ENCODE assay signal across 8 cellular contexts in the genomic region with DNA sequence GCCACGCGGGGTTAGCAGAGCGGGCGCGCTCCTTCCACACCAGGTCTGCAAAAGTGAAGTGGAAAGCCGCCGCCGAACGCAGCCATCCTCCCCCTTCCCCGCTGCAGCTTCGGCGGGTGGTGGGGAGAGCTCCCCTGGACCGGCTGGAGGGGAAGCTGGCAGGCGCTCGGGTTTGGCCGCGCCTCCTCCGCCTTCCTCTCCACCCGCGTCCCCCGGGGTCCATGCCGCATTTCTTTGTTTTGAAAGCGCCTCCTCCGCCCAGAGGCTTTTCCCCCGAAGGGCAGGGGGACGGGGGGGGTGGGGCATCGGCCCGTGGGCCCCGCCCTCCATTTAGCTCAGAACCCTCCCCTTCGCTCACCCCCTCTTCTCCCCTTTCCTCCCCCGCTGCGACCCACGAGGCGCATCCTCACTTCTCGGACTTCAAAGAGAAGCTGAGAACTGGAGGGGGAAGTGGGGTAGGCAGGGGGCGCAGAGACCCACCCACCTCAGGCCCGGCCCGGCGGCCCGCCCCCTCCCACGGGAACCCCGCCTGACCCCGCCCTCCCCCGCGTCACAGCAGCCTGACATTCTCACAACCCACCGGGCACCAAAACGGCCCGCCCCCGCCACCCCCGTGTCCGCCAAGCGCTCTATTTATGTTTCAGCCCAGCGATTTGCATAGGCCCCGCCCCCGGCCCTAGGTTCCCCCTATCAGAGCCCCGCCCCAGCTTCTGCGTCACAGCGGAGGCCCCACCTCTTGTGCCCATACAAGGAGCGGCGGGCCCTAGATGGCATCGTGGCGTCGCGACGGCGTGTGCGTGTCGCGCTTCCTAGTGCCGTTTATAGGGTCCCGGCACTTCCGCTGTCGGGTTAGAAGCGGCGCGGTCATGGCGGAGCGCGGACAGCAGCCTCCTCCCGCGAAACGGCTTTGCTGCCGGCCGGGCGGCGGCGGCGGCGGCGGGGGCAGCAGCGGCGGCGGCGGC. TPM values are rescaled to one million over a fixed set of nuclear protein-coding genes. Genes with fewer than 3 reads are reported as not detected.
DNase-seq lines count a peak whose midpoint lies in the region; ATAC-seq and TF ChIP-seq lines count a peak whose summit lies in the region.

A gene (plus strand): TSS at position 852 of the 962 bp plus-strand sequence. CDS start 15 bp downstream, at position 867.

- 1% methylated on average over 25 of the region's 94 CpGs; no CpG with 5 or more reads in 1 of the 2 donors for WGBS in esophagus squamous epithelium, 2 donors

- intact Hi-C loops in Panc1 (cut with micrococcal nuclease; ENCODE audit: unreplicated experiment) (loop anchor here (2.0 to 10.0 kb wide), 2 partner anchors 165 to 483 kb away; no protein-coding TSS in a partner anchor), esophagus squamous epithelium (cut with DNase I) (loop anchor here (5.0 to 10.0 kb wide), 2 partner anchors 83 to 169 kb away; a partner anchor contains a TSS)

- H3K4me3 ChIP-seq in Panc1 (ENCODE audit: low read depth in 2 of 2, low read length in 2 of 2) (peak within 1 kb of the TSS; percentile 76 to 84), esophagus squamous epithelium (peak within 1 kb of the TSS; percentile 94 to 99 (median 98))

- ATAC-seq in GM21717 (IDR thresholded peaks at IDR 0.05; ENCODE audit: unreplicated experiment) (peak; percentile 64), Panc1 (peak; percentile 88)

- no TSS peak for BruUV-seq in Panc1 (replicated peaks; lab: Mats Ljungman, UMichigan)

- no peaks in the 10 kb centered on the region; the same call in 1 of the 2 replicates for H3K36me3 ChIP-seq in Panc1 (ENCODE audit: control insufficient read depth, insufficient read depth, low read length)
- H3K36me3 ChIP-seq in esophagus squamous epithelium = no peaks in the 10 kb centered on the region

- CTCF ChIA-PET in Panc1 (lab: Charles Lee) = interaction anchor here (0.6 to 0.7 kb wide), 2 partner anchors 164 to 277 kb away, joined by 3 to 5 read pairs; no protein-coding TSS in a partner anchor

- H3K9me3 ChIP-seq in Panc1 (ENCODE audit: control insufficient read depth, insufficient read depth, low read depth, low read length) (no peaks in the 10 kb centered on the region), esophagus squamous epithelium (no peaks in the 10 kb centered on the region)

- H3K27me3 ChIP-seq in Panc1 (ENCODE audit: control insufficient read depth, insufficient read depth, low read length) (no peaks in the 10 kb centered on the region), esophagus squamous epithelium (no peaks in the 10 kb centered on the region)

- H3K27ac ChIP-seq in Panc1 (ENCODE audit: low read length) = peak within 1 kb of the TSS; percentile 48; the same call in 1 of the 2 replicates
- peak within 1 kb of the TSS; percentile 94 to 99 (median 97) for H3K27ac ChIP-seq in esophagus squamous epithelium

- TF ChIP-seq POLR2A in esophagus squamous epithelium (IDR thresholded peaks at IDR 0.05) = peak in 3 of 4 donors; percentile 91 to 97 (median 96)

- POLR2A ChIA-PET in Panc1 (lab: Charles Lee) = interaction anchor here (0.6 to 1.9 kb wide), 11 partner anchors 9 to 1253 kb away, joined by 3 to 13 read pairs (median 4); a partner anchor contains a TSS

- in situ Hi-C loops in KBM-7 (cut with MboI; ENCODE audit: low pct_unique_long_range_greater_than_20kb, low sequenced_read_pairs) (no loop called here), Panc1 (cut with HindIII; ENCODE audit: low pct_unique_long_range_greater_than_20kb, low sequenced_read_pairs) (no loop called here)

- DNase-seq in DMS153 treated with DMSO at 0.1 percent for 48 hours (lab: John Stamatoyannopoulos, UW; ENCODE audit: unreplicated experiment) (peak; percentile 71), KBM-7 (peak; percentile 94), Panc1 (ENCODE audit: low read depth, low spot score) (peak; percentile 86), activated T-helper 1 cell treated with Interleukin-2 at 50 U/mL for 16 hours (ENCODE audit: low read depth) (peak; percentile 96), esophagus squamous epithelium (lab: John Stamatoyannopoulos, UW) (peak; percentile 99), myocyte (ENCODE audit: low read depth) (peak; percentile 99)
- DNase-seq in stimulated activated CD8-positive, alpha-beta memory T cell treated with anti-CD3 and anti-CD28 coated beads, Interleukin-7, amount 100 ng/mL, for 4 hours (ENCODE audit: low read depth in 2 of 2) = peak; percentile 99

- peaks cover 14% of the 10 kb centered on the region for H3K4me1 ChIP-seq in Panc1 (ENCODE audit: control insufficient read depth, insufficient read depth, low read length)
- H3K4me1 ChIP-seq in esophagus squamous epithelium = peaks cover 19 to 55% (median 32%) of the 10 kb centered on the region in 3 donors

- TF ChIP-seq CTCF in Panc1 (IDR thresholded peaks at IDR 0.05) (no peak), esophagus squamous epithelium (IDR thresholded peaks at IDR 0.05) (no peak)

RNA-seq across cellular contexts. Expression of the gene that starts here (rescaled TPM):
- total RNA-seq in Panc1 (2021; ENCODE audit: unreplicated experiment) = 10.8 TPM
- 5.0 TPM for polyA plus RNA-seq in Panc1 (2012; ENCODE audit: insufficient read length)
- total RNA-seq in esophagus squamous epithelium = 10 to 100 TPM in 2 of 4 donors, 1 to 10 TPM in 2; 6.4 to 12.4 (median 8.8) TPM
- total RNA-seq in myocyte = 8.7 and 9.7 TPM in 2 replicates
- polyA plus RNA-seq in myocyte (2012) = 11.5 TPM

Comparison
In these comparisons a context has a peak if more than half of its experiments do, and no peak if none do; other contexts are left out.
1. Peak in every context shown above with its lines: DNase-seq, ATAC-seq, H3K4me3 ChIP-seq and H3K27ac ChIP-seq.